In the genomic region with DNA sequence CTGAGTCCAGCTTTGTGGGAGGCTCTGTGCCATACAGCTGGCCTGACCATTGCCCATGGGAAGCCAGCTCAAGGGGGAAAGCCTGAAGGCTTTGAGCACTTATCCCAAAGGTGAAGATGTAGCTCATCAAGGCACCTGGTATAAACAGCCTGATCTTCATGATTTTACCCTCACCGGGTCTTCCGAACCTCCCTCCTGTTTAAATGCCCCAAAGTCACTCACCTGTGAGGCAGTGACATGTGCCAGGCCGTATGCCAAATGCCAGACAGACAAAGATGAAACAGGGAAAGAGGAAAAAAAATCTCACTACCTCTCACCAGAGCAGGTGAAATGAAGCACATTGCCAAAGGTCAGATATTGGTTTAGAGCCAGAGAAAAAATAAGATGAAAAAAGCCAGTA, we compare ENCODE assay signal across 16 cellular contexts.
DNase-seq lines count a peak whose midpoint lies in the region; ATAC-seq and TF ChIP-seq lines count a peak whose summit lies in the region.
"Had no signal": no experiment of that assay in that cellular context is flagged by ENCODE, and none has a peak within 500 bp of the region (broad histone marks: within the 10 kb centered on the region; RNA-seq: fewer than 3 reads in every experiment).

No MANE protein-coding gene starts in this region.

- H3K4me3 ChIP-seq in right atrium auricular region (no peak overlapping the region), left ventricle myocardium inferior (no peak overlapping the region), PC-3 (ENCODE audit: low read length) (no peak overlapping the region), neuronal stem cell (ENCODE audit: low read length in 2 of 2) (no peak overlapping the region), PC-9 (no peak overlapping the region)
- H3K4me3 ChIP-seq: HAP-1, K562 had no signal

- H3K9me2 ChIP-seq in PC-3 (replicated peaks; ENCODE audit: low read length) (no peaks in the 10 kb centered on the region), PC-9 (ENCODE audit: insufficient read depth) (no peaks in the 10 kb centered on the region)

- H3K4me1 ChIP-seq in right atrium auricular region: no peaks in the 10 kb centered on the region
- peaks cover 5% of the 10 kb centered on the region for H3K4me1 ChIP-seq in left ventricle myocardium inferior
- H3K4me1 ChIP-seq in PC-3 (ENCODE audit: insufficient read depth, low read length): no peaks in the 10 kb centered on the region
- peaks cover 0 to 4% of the 10 kb centered on the region in 2 donors for H3K4me1 ChIP-seq in neuronal stem cell (ENCODE audit: control insufficient read depth in 2 of 2, insufficient read depth in 1 of 2, low read depth in 1 of 2, low read length in 2 of 2)
- no peaks in the 10 kb centered on the region for H3K4me1 ChIP-seq in PC-9 (replicated peaks; ENCODE audit: insufficient read depth)
- H3K4me1 ChIP-seq: BE2C, HAP-1 had no signal

- no CpG with 5 or more reads among the region's 3 CpGs for WGBS in neuronal stem cell (ENCODE audit: extremely low coverage in 2 of 2, insufficient read length in 2 of 2, insufficient replicate concordance in 1 of 2), 2 donors

- no peak overlapping the region for H3K9ac ChIP-seq in PC-3 (ENCODE audit: low read length)
- no peak overlapping the region for H3K9ac ChIP-seq in neuronal stem cell (ENCODE audit: low read depth, low read length, poor library complexity)

- H2BK12ac ChIP-seq in neuronal stem cell (ENCODE audit: low read length): no peak overlapping the region

- H3K9me3 ChIP-seq in right atrium auricular region: no peaks in the 10 kb centered on the region
- no peaks in the 10 kb centered on the region for H3K9me3 ChIP-seq in left ventricle myocardium inferior (replicated peaks)
- no peaks in the 10 kb centered on the region for H3K9me3 ChIP-seq in PC-3 (ENCODE audit: low read length)
- no peaks in the 10 kb centered on the region for H3K9me3 ChIP-seq in neuronal stem cell (replicated peaks in 1 of 2; ENCODE audit: control insufficient read depth in 2 of 2, insufficient read depth in 1 of 2, low read depth in 1 of 2, low read length in 2 of 2)
- no peaks in the 10 kb centered on the region for H3K9me3 ChIP-seq in PC-9 (ENCODE audit: insufficient read depth, low read depth)
- H3K9me3 ChIP-seq: BE2C, Caco-2, HAP-1 had no signal

- no peaks in the 10 kb centered on the region for H3K27me3 ChIP-seq in right atrium auricular region
- no peaks in the 10 kb centered on the region for H3K27me3 ChIP-seq in left ventricle myocardium inferior (ENCODE audit: low read depth)
- H3K27me3 ChIP-seq in PC-3 (ENCODE audit: low read length): no peaks in the 10 kb centered on the region
- peaks cover 0 to 7% (median 0%) of the 10 kb centered on the region in 3 experiments for H3K27me3 ChIP-seq in neuronal stem cell (ENCODE audit: control insufficient read depth in 3 of 3, insufficient read depth in 3 of 3, low read depth in 1 of 3, low read length in 3 of 3)
- no peaks in the 10 kb centered on the region for H3K27me3 ChIP-seq in PC-9 (ENCODE audit: insufficient read depth, low read depth)
- H3K27me3 ChIP-seq: BE2C had no signal

- H4K20me1 ChIP-seq in PC-3 (ENCODE audit: low read length): no peaks in the 10 kb centered on the region
- H4K20me1 ChIP-seq in PC-9 (ENCODE audit: insufficient read depth): no peaks in the 10 kb centered on the region

- no peak overlapping the region for H3K23ac ChIP-seq in neuronal stem cell (ENCODE audit: low read depth, low read length, poor library complexity)

- POLR2A ChIA-PET in PC-3 (lab: Charles Lee; ENCODE audit: unreplicated experiment) (no interaction called here), PC-9 (lab: Charles Lee; ENCODE audit: unreplicated experiment) (interaction anchor here (0.7 kb wide), 1 partner anchor 370 kb away, joined by 7 read pairs; the partner anchor contains the start of genes CENPO and PTRHD1)

- CTCF ChIA-PET in PC-3 (lab: Charles Lee): interaction anchor here (0.6 to 1.0 kb wide), 3 partner anchors 64 to 329 kb away, joined by 3 to 4 read pairs (median 3); partner anchors contain the start of gene NCOA1
- CTCF ChIA-PET in PC-9 (lab: Charles Lee): interaction anchor here (2.0 kb wide), 1 partner anchor 404 kb away, joined by 6 read pairs; no protein-coding TSS in a partner anchor

- ATAC-seq in PC-3 (no peak), HG03442 (IDR thresholded peaks at IDR 0.05; ENCODE audit: unreplicated experiment) (no peak)
- ATAC-seq: K562 had no signal

- intact Hi-C loops in left ventricle myocardium inferior (cut with micrococcal nuclease) (no loop called here), PC-3 (cut with micrococcal nuclease) (no loop called here), PC-9 (cut with micrococcal nuclease; ENCODE audit: unreplicated experiment) (no loop called here)

- BruUV-seq in PC-3 (replicated peaks; lab: Mats Ljungman, UMichigan): no TSS peak
- no TSS peak for BruUV-seq in PC-9 (replicated peaks; lab: Mats Ljungman, UMichigan)

- no peak overlapping the region for H2BK120ac ChIP-seq in neuronal stem cell (ENCODE audit: low read depth, low read length)

- no peak overlapping the region for H2BK5ac ChIP-seq in neuronal stem cell (ENCODE audit: low read length)

- H4K91ac ChIP-seq in neuronal stem cell (ENCODE audit: low read depth, low read length, poor library complexity): no peak overlapping the region

- H3F3A ChIP-seq in PC-3 (ENCODE audit: low read length, unreplicated experiment): no peaks in the 10 kb centered on the region
- no peaks in the 10 kb centered on the region for H3F3A ChIP-seq in PC-9 (ENCODE audit: insufficient read depth, low read depth)

- H3K27ac ChIP-seq in right atrium auricular region: no peak overlapping the region
- no peak overlapping the region for H3K27ac ChIP-seq in left ventricle myocardium inferior (replicated peaks)
- H3K27ac ChIP-seq in PC-3 (ENCODE audit: low read length): no peak overlapping the region
- H3K27ac ChIP-seq in neuronal stem cell (replicated peaks; ENCODE audit: low read length): no peak overlapping the region
- no peak overlapping the region for H3K27ac ChIP-seq in PC-9
- H3K27ac ChIP-seq: HL-60 had no signal

- TF ChIP-seq CTCF in right atrium auricular region (IDR thresholded peaks at IDR 0.05) (no peak), left ventricle myocardium inferior (IDR thresholded peaks at IDR 0.05; ENCODE audit: borderline replicate concordance) (no peak), PC-3 (conservative IDR thresholded peaks at IDR 0.05; ENCODE audit: low read depth, low read length) (no peak), PC-9 (conservative IDR thresholded peaks at IDR 0.05) (no peak)

- H3K14ac ChIP-seq in neuronal stem cell (ENCODE audit: low read length): no peak overlapping the region

- H3K4ac ChIP-seq in neuronal stem cell (ENCODE audit: low read length): no peak overlapping the region

- no peak overlapping the region for H2AK5ac ChIP-seq in neuronal stem cell (ENCODE audit: low read depth, low read length)

- H3K4me2 ChIP-seq in PC-3 (ENCODE audit: low read length): no peak overlapping the region
- no peak overlapping the region for H3K4me2 ChIP-seq in neuronal stem cell (ENCODE audit: insufficient read depth, low read length, poor library complexity, severe bottlenecking)
- no peak overlapping the region for H3K4me2 ChIP-seq in PC-9

- H3K18ac ChIP-seq in neuronal stem cell (ENCODE audit: low read length): no peak overlapping the region

- no peak overlapping the region for H2BK15ac ChIP-seq in neuronal stem cell (ENCODE audit: low read length)

- no peaks in the 10 kb centered on the region for H3K79me1 ChIP-seq in neuronal stem cell (ENCODE audit: low read depth, low read length)

- no peak overlapping the region for H4K8ac ChIP-seq in neuronal stem cell (ENCODE audit: low read depth, low read length)

- peak; percentile 21 for DNase-seq in right atrium auricular region (ENCODE audit: low spot score)
- DNase-seq in left ventricle myocardium inferior: no peak
- DNase-seq in PC-3: no peak
- no peak for DNase-seq in neuronal stem cell (ENCODE audit: low spot score)
- DNase-seq in PC-9: no peak
- DNase-seq in GM19238 (ENCODE audit: insufficient read length, low spot score): no peak
- DNase-seq: ACHN; BE2C; C1 segment of cervical spinal cord; Caco-2; CD4-positive, alpha-beta T cell; GF-D8 had no signal

- H3K79me2 ChIP-seq in PC-3 (ENCODE audit: low read length): no peaks in the 10 kb centered on the region
- no peaks in the 10 kb centered on the region for H3K79me2 ChIP-seq in PC-9 (ENCODE audit: low read depth)

- H3K36me3 ChIP-seq in right atrium auricular region (no peaks in the 10 kb centered on the region), left ventricle myocardium inferior (no peaks in the 10 kb centered on the region), PC-3 (ENCODE audit: low read depth, low read length) (no peaks in the 10 kb centered on the region), neuronal stem cell (replicated peaks in 1 of 2; ENCODE audit: control insufficient read depth in 2 of 2, insufficient read depth in 2 of 2, low read length in 2 of 2) (no peaks in the 10 kb centered on the region), PC-9 (ENCODE audit: low read depth) (no peaks in the 10 kb centered on the region)
- H3K36me3 ChIP-seq: BE2C, HAP-1 had no signal

- H2AFZ ChIP-seq in PC-3 (ENCODE audit: low read length): peak overlapping the region; percentile 29; the same call in 1 of the 2 replicates
- H2AFZ ChIP-seq in neuronal stem cell (ENCODE audit: low read length): peak overlapping the region; percentile 70
- H2AFZ ChIP-seq in PC-9: no peak overlapping the region
